ENCODE assay signal across 29 cellular contexts in the genomic region with DNA sequence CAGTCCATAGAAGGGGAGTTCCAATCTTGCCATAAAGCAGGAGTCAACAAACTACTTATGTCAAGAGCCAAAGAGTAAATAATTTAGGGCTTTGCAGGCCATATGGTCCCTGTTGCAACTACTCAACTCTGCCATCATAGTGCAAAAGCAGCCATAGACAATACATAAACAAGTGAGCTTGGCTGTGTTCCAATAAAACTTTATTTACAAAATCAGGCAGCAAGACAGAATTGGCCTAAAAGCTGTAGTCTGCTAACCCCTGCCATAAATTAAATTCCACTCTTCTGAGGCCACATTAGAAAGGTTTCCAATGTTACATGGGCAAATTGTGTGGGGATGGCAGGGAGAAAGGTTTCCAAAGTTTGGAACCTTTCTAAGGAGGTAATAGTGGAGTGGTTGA. TPM values are rescaled to one million over a fixed set of nuclear protein-coding genes. Genes with fewer than 3 reads are reported as not detected.
"Had no signal": no experiment of that assay in that cellular context is flagged by ENCODE, and none has a peak within 500 bp of the region (broad histone marks: within the 10 kb centered on the region; RNA-seq: fewer than 3 reads in every experiment).

No MANE protein-coding gene starts in this region.

- H3K27ac ChIP-seq: lower lobe of right lung, ovary, right atrium auricular region, right lobe of liver, stomach, testis, thyroid gland, transverse colon, upper lobe of left lung, vagina had no signal

- H3K4me3 ChIP-seq: lower lobe of right lung, ovary, right atrium auricular region, right lobe of liver, smooth muscle cell, stomach, testis, thyroid gland, transverse colon, upper lobe of left lung, vagina had no signal

- H3K27me3 Mint-ChIP-seq: naive B cell; natural killer cell treated with Interleukin-12 subunit alpha and Interleukin-12 subunit beta and Interleukin-15 and Interleukin-18, amount 100 ng/mL, for 72 hours; progenitor cell of endocrine pancreas; stimulated activated memory B cell treated with anti-CD40 and anti-IgM and Interleukin-4, amounts not matched to agents 10 μg/mL and 1 μg/mL and 100 μg/mL, for 72 hours had no signal

- H3K27me3 ChIP-seq: ovary, right atrium auricular region, right lobe of liver, stomach, testis, thyroid gland, transverse colon, upper lobe of left lung, vagina had no signal

- H3K36me3 ChIP-seq: ovary, right atrium auricular region, thyroid gland, transverse colon had no signal

- DNase-seq: kidney glomerular epithelial cell; left cardiac atrium; left ventricle myocardium superior; lower lobe of right lung; mammary epithelial cell; mesendoderm; naive B cell; ovary; right lobe of liver; stimulated activated CD4-positive, alpha-beta T cell treated with anti-CD3 and anti-CD28 coated beads, Interleukin-1b, Interleukin-23, amount 100 ng/mL, for 48 hours; stimulated activated CD4-positive, alpha-beta T cell treated with anti-CD3 and anti-CD28 coated beads, Interleukin-2, amount 100 ng/mL, for 48 hours; stimulated activated CD4-positive, alpha-beta T cell treated with anti-CD3 and anti-CD28 coated beads, Interleukin-4, amount 100 ng/mL, for 4 hours; stimulated activated CD8-positive, alpha-beta memory T cell treated with anti-CD3 and anti-CD28 coated beads, Interleukin-4, amount 100 ng/mL, for 48 hours; stimulated activated naive CD8-positive, alpha-beta T cell treated with anti-CD3 and anti-CD28 coated beads, Interleukin-15, Interleukin-2, amounts not matched to agents 100 U/mL and 50 U/mL, for 24 hours; stomach; testis; thyroid gland; transverse colon; upper lobe of left lung had no signal

- H3K4me1 ChIP-seq: lower lobe of right lung, right atrium auricular region, right lobe of liver, stomach, testis, thyroid gland, transverse colon, upper lobe of left lung, vagina had no signal

- H3K27ac Mint-ChIP-seq: mesothelial cell of epicardium; naive B cell; natural killer cell treated with Interleukin-12 subunit alpha and Interleukin-12 subunit beta and Interleukin-15 and Interleukin-18, amount 100 ng/mL, for 72 hours; progenitor cell of endocrine pancreas; stimulated activated memory B cell treated with anti-CD40 and anti-IgM and Interleukin-4, amounts not matched to agents 10 μg/mL and 1 μg/mL and 100 μg/mL, for 72 hours had no signal

- H3K9me3 Mint-ChIP-seq: naive B cell; natural killer cell treated with Interleukin-12 subunit alpha and Interleukin-12 subunit beta and Interleukin-15 and Interleukin-18, amount 100 ng/mL, for 72 hours; stimulated activated memory B cell treated with anti-CD40 and anti-IgM and Interleukin-4, amounts not matched to agents 10 μg/mL and 1 μg/mL and 100 μg/mL, for 72 hours had no signal

- FAIRE-seq: keratinocyte had no signal

- H3K4me3 Mint-ChIP-seq: mesothelial cell of epicardium; naive B cell; natural killer cell treated with Interleukin-12 subunit alpha and Interleukin-12 subunit beta and Interleukin-15 and Interleukin-18, amount 100 ng/mL, for 72 hours; stimulated activated memory B cell treated with anti-CD40 and anti-IgM and Interleukin-4, amounts not matched to agents 10 μg/mL and 1 μg/mL and 100 μg/mL, for 72 hours had no signal

- H3K4me2 ChIP-seq: smooth muscle cell had no signal

- H3K4me1 Mint-ChIP-seq: mesothelial cell of epicardium; naive B cell; stimulated activated memory B cell treated with anti-CD40 and anti-IgM and Interleukin-4, amounts not matched to agents 10 μg/mL and 1 μg/mL and 100 μg/mL, for 72 hours had no signal

- ATAC-seq: left cardiac atrium; left lobe of liver; left ventricle myocardium superior; lower lobe of right lung; natural killer cell treated with Interleukin-12 subunit alpha and Interleukin-12 subunit beta and Interleukin-15 and Interleukin-18, amount 100 ng/mL, for 72 hours; right lobe of liver; stimulated activated memory B cell treated with anti-CD40 and anti-IgM and Interleukin-4, amounts not matched to agents 10 μg/mL and 1 μg/mL and 100 μg/mL, for 72 hours; stimulated activated naive CD8-positive, alpha-beta T cell treated with anti-CD3 and anti-CD28 coated beads, Interleukin-15, Interleukin-2, amounts not matched to agents 100 U/mL and 50 U/mL, for 24 hours had no signal

- H3K9me3 ChIP-seq: lower lobe of right lung, ovary, right atrium auricular region, right lobe of liver, stomach, testis, thyroid gland, transverse colon, upper lobe of left lung, vagina had no signal

RNA-seq across cellular contexts. Expression of a gene that starts 41.4 kb away (rescaled TPM):
- total RNA-seq: left lobe of liver; mononuclear cell; natural killer cell treated with Interleukin-12 subunit alpha and Interleukin-12 subunit beta and Interleukin-15 and Interleukin-18, amount 100 ng/mL, for 72 hours; right lobe of liver had no signal
